In genomic region chr3:49869525-49870126, GRCh38 we compare ENCODE assay signal across 1 cellular context.
TF ChIP-seq lines count a peak whose summit lies in the region.

A gene with protein sequence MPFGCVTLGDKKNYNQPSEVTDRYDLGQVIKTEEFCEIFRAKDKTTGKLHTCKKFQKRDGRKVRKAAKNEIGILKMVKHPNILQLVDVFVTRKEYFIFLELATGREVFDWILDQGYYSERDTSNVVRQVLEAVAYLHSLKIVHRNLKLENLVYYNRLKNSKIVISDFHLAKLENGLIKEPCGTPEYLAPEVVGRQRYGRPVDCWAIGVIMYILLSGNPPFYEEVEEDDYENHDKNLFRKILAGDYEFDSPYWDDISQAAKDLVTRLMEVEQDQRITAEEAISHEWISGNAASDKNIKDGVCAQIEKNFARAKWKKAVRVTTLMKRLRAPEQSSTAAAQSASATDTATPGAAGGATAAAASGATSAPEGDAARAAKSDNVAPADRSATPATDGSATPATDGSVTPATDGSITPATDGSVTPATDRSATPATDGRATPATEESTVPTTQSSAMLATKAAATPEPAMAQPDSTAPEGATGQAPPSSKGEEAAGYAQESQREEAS (minus strand): TSS chr3:49869906. CDS start chr3:49862388, 7,518 bp downstream.

TF ChIP-seq in WTC11, 78 proteins besides CTCF, POLR2A, EP300 and RAD21 (continued from another document):
- TF ChIP-seq, protein P1, sequence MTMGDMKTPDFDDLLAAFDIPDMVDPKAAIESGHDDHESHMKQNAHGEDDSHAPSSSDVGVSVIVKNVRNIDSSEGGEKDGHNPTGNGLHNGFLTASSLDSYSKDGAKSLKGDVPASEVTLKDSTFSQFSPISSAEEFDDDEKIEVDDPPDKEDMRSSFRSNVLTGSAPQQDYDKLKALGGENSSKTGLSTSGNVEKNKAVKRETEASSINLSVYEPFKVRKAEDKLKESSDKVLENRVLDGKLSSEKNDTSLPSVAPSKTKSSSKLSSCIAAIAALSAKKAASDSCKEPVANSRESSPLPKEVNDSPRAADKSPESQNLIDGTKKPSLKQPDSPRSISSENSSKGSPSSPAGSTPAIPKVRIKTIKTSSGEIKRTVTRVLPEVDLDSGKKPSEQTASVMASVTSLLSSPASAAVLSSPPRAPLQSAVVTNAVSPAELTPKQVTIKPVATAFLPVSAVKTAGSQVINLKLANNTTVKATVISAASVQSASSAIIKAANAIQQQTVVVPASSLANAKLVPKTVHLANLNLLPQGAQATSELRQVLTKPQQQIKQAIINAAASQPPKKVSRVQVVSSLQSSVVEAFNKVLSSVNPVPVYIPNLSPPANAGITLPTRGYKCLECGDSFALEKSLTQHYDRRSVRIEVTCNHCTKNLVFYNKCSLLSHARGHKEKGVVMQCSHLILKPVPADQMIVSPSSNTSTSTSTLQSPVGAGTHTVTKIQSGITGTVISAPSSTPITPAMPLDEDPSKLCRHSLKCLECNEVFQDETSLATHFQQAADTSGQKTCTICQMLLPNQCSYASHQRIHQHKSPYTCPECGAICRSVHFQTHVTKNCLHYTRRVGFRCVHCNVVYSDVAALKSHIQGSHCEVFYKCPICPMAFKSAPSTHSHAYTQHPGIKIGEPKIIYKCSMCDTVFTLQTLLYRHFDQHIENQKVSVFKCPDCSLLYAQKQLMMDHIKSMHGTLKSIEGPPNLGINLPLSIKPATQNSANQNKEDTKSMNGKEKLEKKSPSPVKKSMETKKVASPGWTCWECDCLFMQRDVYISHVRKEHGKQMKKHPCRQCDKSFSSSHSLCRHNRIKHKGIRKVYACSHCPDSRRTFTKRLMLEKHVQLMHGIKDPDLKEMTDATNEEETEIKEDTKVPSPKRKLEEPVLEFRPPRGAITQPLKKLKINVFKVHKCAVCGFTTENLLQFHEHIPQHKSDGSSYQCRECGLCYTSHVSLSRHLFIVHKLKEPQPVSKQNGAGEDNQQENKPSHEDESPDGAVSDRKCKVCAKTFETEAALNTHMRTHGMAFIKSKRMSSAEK (CRISPR knock-in tag; IDR thresholded peaks at IDR 0.05; ENCODE audit: borderline replicate concordance) = no peak
- no peak for TF ChIP-seq HMGA2 (CRISPR knock-in tag; IDR thresholded peaks at IDR 0.05)
- no peak for TF ChIP-seq IRF2 (CRISPR knock-in tag; IDR thresholded peaks at IDR 0.05; ENCODE audit: borderline replicate concordance, low read depth)
